ENCODE assay signal across 11 cellular contexts in the genomic region with DNA sequence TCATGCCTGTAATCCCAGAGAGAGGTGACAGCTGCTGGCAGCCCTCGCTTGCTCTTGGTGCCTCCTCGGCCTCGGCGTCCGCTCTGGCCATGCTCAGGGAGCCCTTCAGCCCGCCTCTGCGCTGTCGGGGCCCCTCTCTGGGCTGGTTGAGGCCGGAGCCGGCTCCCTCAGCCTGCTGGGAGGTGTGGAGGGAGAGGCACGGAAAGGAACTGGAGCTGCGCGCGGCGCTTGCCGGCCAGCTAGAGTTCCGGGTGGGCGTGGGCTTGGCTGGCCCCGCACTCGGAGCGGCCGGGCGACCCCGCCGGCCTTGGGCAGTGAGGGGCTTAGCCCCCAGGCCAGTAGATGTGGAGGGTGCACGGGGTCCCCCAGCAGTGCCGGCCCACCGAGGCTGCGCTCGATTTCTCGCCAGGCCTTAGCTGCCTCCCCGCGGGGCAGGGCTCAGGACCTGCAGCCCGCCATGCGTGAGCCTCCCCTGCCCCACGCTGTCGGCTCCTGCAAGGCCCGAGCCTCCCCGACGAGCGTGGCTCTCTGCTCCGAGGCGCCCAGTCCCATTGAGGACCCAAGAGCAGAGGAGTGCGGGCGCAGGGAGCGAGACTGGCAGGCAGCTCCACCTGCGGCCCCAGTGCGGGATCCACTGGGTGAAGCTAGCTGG. TPM values are rescaled to one million over a fixed set of nuclear protein-coding genes. Genes with fewer than 3 reads are reported as not detected.
A peak's percentile ranks its signal among the peaks of the same experiment; 100 is the strongest.
DNase-seq lines count a peak whose midpoint lies in the region; ATAC-seq and TF ChIP-seq lines count a peak whose summit lies in the region.
"Had no signal": no experiment of that assay in that cellular context is flagged by ENCODE, and none has a peak within 500 bp of the region (broad histone marks: within the 10 kb centered on the region; RNA-seq: fewer than 3 reads in every experiment).

No MANE protein-coding gene starts in this region.

- H3K9ac ChIP-seq in H9 (ENCODE audit: extremely low read depth, insufficient read length, low read length): no peak overlapping the region

- H2BK15ac ChIP-seq in H9 (ENCODE audit: low read depth, low read length): no peak overlapping the region

- H3K4me3 ChIP-seq in brain microvascular endothelial cell (ENCODE audit: low read depth, low read length): peak overlapping the region; percentile 34
- H3K4me3 ChIP-seq in lung: peak overlapping the region; percentile 25
- no peak overlapping the region for H3K4me3 ChIP-seq in OCI-LY7 (ENCODE audit: low read depth, low read length, poor library complexity, severe bottlenecking)

- no peak overlapping the region for H4K5ac ChIP-seq in H9 (ENCODE audit: insufficient read length, low read depth, low read length)

- H2BK12ac ChIP-seq in H9 (ENCODE audit: insufficient read length, low read depth, low read length): no peak overlapping the region

- no peaks in the 10 kb centered on the region for H3K36me3 ChIP-seq in brain microvascular endothelial cell (replicated peaks)
- H3K36me3 ChIP-seq in lung (ENCODE audit: control insufficient read depth in 2 of 2, insufficient read depth in 2 of 2, low read length in 2 of 2): no peaks in the 10 kb centered on the region
- no peaks in the 10 kb centered on the region for H3K36me3 ChIP-seq in OCI-LY7 (ENCODE audit: insufficient read depth, low read length)

- no peak overlapping the region for H3K4ac ChIP-seq in H9 (ENCODE audit: low read depth, low read length)

- H3K4me2 ChIP-seq in H9 (ENCODE audit: insufficient read depth, insufficient read length, low read length) (no peak overlapping the region), OCI-LY7 (ENCODE audit: low read length) (no peak overlapping the region)

- H3K79me1 ChIP-seq in H9 (ENCODE audit: insufficient read depth, low read depth, low read length, poor library complexity, severe bottlenecking): no peaks in the 10 kb centered on the region

- H3K9me3 Mint-ChIP-seq in H9: peaks cover 3 to 11% of the 10 kb centered on the region in 2 experiments; a peak in 3 of 5 replicates

- no peak overlapping the region for H3K27ac Mint-ChIP-seq in H9

- no peaks in the 10 kb centered on the region for H3K27me3 ChIP-seq in H9 (ENCODE audit: insufficient read depth, low read length)
- no peaks in the 10 kb centered on the region for H3K27me3 ChIP-seq in brain microvascular endothelial cell (replicated peaks)
- no peaks in the 10 kb centered on the region for H3K27me3 ChIP-seq in lung (ENCODE audit: control insufficient read depth, insufficient read depth)

- TF ChIP-seq CTCF in 22Rv1 (IDR thresholded peaks at IDR 0.05) (no peak), H9 (conservative IDR thresholded peaks at IDR 0.05) (no peak), brain microvascular endothelial cell (IDR thresholded peaks at IDR 0.05; ENCODE audit: low read depth, low read length, missing control alignments) (no peak), lung (IDR thresholded peaks at IDR 0.05; ENCODE audit: control extremely low read depth, extremely low read depth) (no peak), OCI-LY7 (conservative IDR thresholded peaks at IDR 0.05; ENCODE audit: low read length) (no peak)

- H3K23ac ChIP-seq in H9 (ENCODE audit: insufficient read length, low read depth, low read length): no peak overlapping the region

- peaks cover 0 to 2% (median 0%) of the 10 kb centered on the region in 3 experiments; a peak in 4 of 7 replicates for H3K36me3 Mint-ChIP-seq in H9 (ENCODE audit: insufficient read depth in 1 of 3, low read depth in 3 of 3)

- H3K27ac ChIP-seq in 22Rv1 (peak overlapping the region; percentile 80), H9 (ENCODE audit: insufficient read length, low read depth, low read length) (no peak overlapping the region), brain microvascular endothelial cell (no peak overlapping the region), lung (ENCODE audit: low read depth in 1 of 2, low read length in 1 of 2) (no peak overlapping the region), OCI-LY7 (ENCODE audit: low read depth, low read length, poor library complexity, severe bottlenecking) (no peak overlapping the region)

- H4K20me1 ChIP-seq in H9 (ENCODE audit: control insufficient read depth, insufficient read depth, insufficient read length) (no peaks in the 10 kb centered on the region), OCI-LY7 (ENCODE audit: insufficient read depth, low read length) (no peaks in the 10 kb centered on the region)

- DNase-seq in H9: peak; percentile 69
- DNase-seq in brain microvascular endothelial cell: no peak
- no peak for DNase-seq in lung (ENCODE audit: low spot score)
- DNase-seq in stimulated activated CD4-positive, alpha-beta T cell treated with anti-CD3 and anti-CD28 coated beads, Interleukin-4, amount 100 ng/mL, for 1 hour: no peak
- DNase-seq in stimulated activated naive CD4-positive, alpha-beta T cell treated with Interleukin-2 at 50 U/mL for 16 hours (lab: John Stamatoyannopoulos, UW): no peak
- DNase-seq in OCI-LY7 (ENCODE audit: low spot score): no peak
- DNase-seq: activated CD4-positive, alpha-beta T cell treated with anti-CD3 and anti-CD28 coated beads for 48 hours; NCI-H1930 had no signal

- H3T11ph ChIP-seq in H9 (ENCODE audit: low read length): no peak overlapping the region

- H3K4me1 ChIP-seq in H9 (ENCODE audit: insufficient read depth, low read length): no peaks in the 10 kb centered on the region
- no peaks in the 10 kb centered on the region for H3K4me1 ChIP-seq in lung (ENCODE audit: control insufficient read depth in 2 of 2, insufficient read depth in 2 of 2, low read length in 2 of 2)
- H3K4me1 ChIP-seq in OCI-LY7 (ENCODE audit: insufficient read depth, low read length, poor library complexity, severe bottlenecking): no peaks in the 10 kb centered on the region

- BruUV-seq in OCI-LY7 (replicated peaks; lab: Mats Ljungman, UMichigan): no TSS peak

- no peaks in the 10 kb centered on the region for H3K9me3 ChIP-seq in H9 (ENCODE audit: control insufficient read depth, low read depth, low read length)
- no peaks in the 10 kb centered on the region for H3K9me3 ChIP-seq in lung (ENCODE audit: control insufficient read depth in 2 of 2, insufficient read depth in 1 of 2, low read length in 1 of 2)
- H3K9me3 ChIP-seq in OCI-LY7 (ENCODE audit: low read length): no peaks in the 10 kb centered on the region

- H3K18ac ChIP-seq in H9 (ENCODE audit: insufficient read length, low read depth, low read length): no peak overlapping the region

- no peak overlapping the region for H3K56ac ChIP-seq in H9 (ENCODE audit: insufficient read length, low read depth, low read length)

- H3K9me2 ChIP-seq in OCI-LY7 (ENCODE audit: insufficient read depth, low read length): no peaks in the 10 kb centered on the region

- H4K91ac ChIP-seq in H9 (ENCODE audit: insufficient read length, low read depth, low read length): no peak overlapping the region

- no peak overlapping the region for H4K8ac ChIP-seq in H9 (replicated peaks; ENCODE audit: insufficient read length, low read depth, low read length)

- no peak overlapping the region for H2AFZ ChIP-seq in H9 (ENCODE audit: low read length)
- H2AFZ ChIP-seq in OCI-LY7 (ENCODE audit: low read length): no peak overlapping the region

- peaks cover 8% of the 10 kb centered on the region for H3K27me3 Mint-ChIP-seq in H9 (ENCODE audit: low read depth)

- H3K14ac ChIP-seq in H9 (ENCODE audit: insufficient read depth, low read length): no peak overlapping the region

- peak overlapping the region in 1 of 2 experiments; percentile 48; a peak in 2 of 5 replicates for H3K4me3 Mint-ChIP-seq in H9

- no peak overlapping the region for H2BK5ac ChIP-seq in H9 (ENCODE audit: insufficient read length, low read length)

- intact Hi-C loops in OCI-LY7 (cut with micrococcal nuclease; ENCODE audit: unreplicated experiment): no loop called here

- no peak overlapping the region for H2AK5ac ChIP-seq in H9 (ENCODE audit: insufficient read length, low read length)

- WGBS in H9 (ENCODE audit: extremely low coverage, insufficient read length, low lambda C conversion rate): no CpG with 5 or more reads among the region's 48 CpGs
- WGBS in lung, 2 donors: 76 to 89% methylated on average over 38 to 48 of the region's 48 CpGs

- H2BK20ac ChIP-seq in H9 (ENCODE audit: low read depth, low read length, poor library complexity, severe bottlenecking): no peak overlapping the region

- POLR2A ChIA-PET in OCI-LY7 (lab: Charles Lee): no interaction called here

- peaks cover 0 to 6% of the 10 kb centered on the region in 2 experiments; a peak in 2 of 4 replicates for H3K4me1 Mint-ChIP-seq in H9

- H2BK120ac ChIP-seq in H9 (ENCODE audit: low read depth, low read length, poor library complexity, severe bottlenecking): no peak overlapping the region

- no peak for ATAC-seq in lung (ENCODE audit: insufficient read depth, low FRiP score)
- ATAC-seq in GM19455 (IDR thresholded peaks at IDR 0.05; ENCODE audit: unreplicated experiment): no peak

- H3K79me2 ChIP-seq in H9 (ENCODE audit: insufficient read depth, low read length) (no peaks in the 10 kb centered on the region), OCI-LY7 (ENCODE audit: insufficient read depth, low read depth, low read length) (no peaks in the 10 kb centered on the region)

- CTCF ChIA-PET in OCI-LY7 (lab: Charles Lee; ENCODE audit: unreplicated experiment): no interaction called here

- in situ Hi-C loops in brain microvascular endothelial cell (cut with HindIII; ENCODE audit: low pct_ligation_motif_present, low sequenced_read_pairs): no loop called here

- no peaks in the 10 kb centered on the region for H3K23me2 ChIP-seq in H9 (ENCODE audit: insufficient read length, low read depth, low read length, poor library complexity, severe bottlenecking)

RNA-seq across cellular contexts. Expression of a gene that starts 34.6 kb away (rescaled TPM):
- 1.8 and 2.3 TPM in 2 replicates for total RNA-seq in H9 (2021)
- total RNA-seq in lung: 1 to 10 TPM; 1.3 to 3.5 TPM
- 1 to 10 TPM; 1.3 to 2.5 TPM for polyA plus RNA-seq in lung
- 0.66 TPM in 1 of 2 replicates, not detected in the other for total RNA-seq in OCI-LY7 (2014; rRNA removed; shearing (Covaris generic))
- 1.0 TPM in 1 of 2 replicates, not detected in the other for total RNA-seq in OCI-LY7 (2022)
- total RNA-seq: H4 had no signal

RNA-seq across cellular contexts. Expression of a gene that starts 34.9 kb away (rescaled TPM):
- 43.6 and 44.8 TPM in 2 replicates for total RNA-seq in H9 (2021)
- total RNA-seq in lung: 10 to 100 TPM in 1 of 2 donors, 1 to 10 TPM in 1; 6.1 to 10.7 TPM
- polyA plus RNA-seq in lung: 10 to 100 TPM; 11.3 to 16.9 TPM
- total RNA-seq in OCI-LY7 (2014; rRNA removed; shearing (Covaris generic)): 27.8 and 29.7 TPM in 2 replicates
- total RNA-seq in OCI-LY7 (2022): 20.3 and 21.8 TPM in 2 replicates
